10 cellular contexts compared by ENCODE assay signal in genomic region chr2:129936334-129936934, GRCh38. TPM values are rescaled to one million over a fixed set of nuclear protein-coding genes. Genes with fewer than 3 reads are reported as not detected.
DNase-seq lines count a peak whose midpoint lies in the region; ATAC-seq and TF ChIP-seq lines count a peak whose summit lies in the region.
"Had no signal": no experiment of that assay in that cellular context is flagged by ENCODE, and none has a peak within 500 bp of the region (broad histone marks: within the 10 kb centered on the region; RNA-seq: fewer than 3 reads in every experiment).

No MANE protein-coding gene starts in this region.

- ATAC-seq in HG03520 (IDR thresholded peaks at IDR 0.05; ENCODE audit: unreplicated experiment) (peak; percentile 72), GM18907 (IDR thresholded peaks at IDR 0.05; ENCODE audit: unreplicated experiment) (no peak), GM21381 (IDR thresholded peaks at IDR 0.05; ENCODE audit: unreplicated experiment) (no peak)
- no peak for ATAC-seq in activated T-cell treated with anti-CD3 and anti-CD28 coated beads, Interleukin-2, amount 50 U/mL, for 4 hours
- ATAC-seq: T-cell had no signal

- no peaks in the 10 kb centered on the region for H3K4me1 Mint-ChIP-seq in activated T-cell treated with anti-CD3 and anti-CD28 coated beads, Interleukin-2, amount 50 U/mL, for 4 hours (ENCODE audit: low read depth)
- peaks cover 7% of the 10 kb centered on the region for H3K4me1 Mint-ChIP-seq in progenitor cell of endocrine pancreas (ENCODE audit: low read depth)
- H3K4me1 Mint-ChIP-seq: T-cell had no signal

- H3K27me3 Mint-ChIP-seq in activated T-cell treated with anti-CD3 and anti-CD28 coated beads, Interleukin-2, amount 50 U/mL, for 4 hours (ENCODE audit: low read depth), result peaks cover 35% of the 10 kb centered on the region
- H3K27me3 Mint-ChIP-seq in progenitor cell of endocrine pancreas, result peaks cover 38% of the 10 kb centered on the region

- no peak overlapping the region for H3K4me3 Mint-ChIP-seq in activated T-cell treated with anti-CD3 and anti-CD28 coated beads, Interleukin-2, amount 50 U/mL, for 4 hours
- H3K4me3 Mint-ChIP-seq in progenitor cell of endocrine pancreas (ENCODE audit: low read depth), result no peak overlapping the region
- H3K4me3 Mint-ChIP-seq: T-cell had no signal

- peak; percentile 74 for TF ChIP-seq CTCF in progenitor cell of endocrine pancreas (IDR thresholded peaks at IDR 0.05; ENCODE audit: unreplicated experiment)

- DNase-seq in activated CD4-positive, alpha-beta T cell treated with anti-CD3 and anti-CD28 coated beads, Interleukin-2, amount 50 U/mL, for 1 hour, result peak; percentile 46
- no peak for DNase-seq in activated CD4-positive, alpha-beta T cell treated with anti-CD3 and anti-CD28 coated beads for 1 hour
- peak; percentile 33 for DNase-seq in activated T-cell treated with anti-CD3 and anti-CD28 coated beads, Interleukin-2, amount 50 U/mL, for 4 hours
- peak; percentile 47 for DNase-seq in progenitor cell of endocrine pancreas (ENCODE audit: low spot score, unreplicated experiment)
- DNase-seq in EL, result no peak
- DNase-seq: DND-41 had no signal

- H3K9me3 Mint-ChIP-seq in activated T-cell treated with anti-CD3 and anti-CD28 coated beads, Interleukin-2, amount 50 U/mL, for 4 hours, result no peaks in the 10 kb centered on the region
- H3K9me3 Mint-ChIP-seq in progenitor cell of endocrine pancreas (ENCODE audit: low read depth), result no peaks in the 10 kb centered on the region
- H3K9me3 Mint-ChIP-seq: T-cell had no signal

- no peaks in the 10 kb centered on the region for H3K36me3 Mint-ChIP-seq in activated T-cell treated with anti-CD3 and anti-CD28 coated beads, Interleukin-2, amount 50 U/mL, for 4 hours (ENCODE audit: insufficient read depth)
- H3K36me3 Mint-ChIP-seq in progenitor cell of endocrine pancreas (ENCODE audit: insufficient read depth), result no peaks in the 10 kb centered on the region
- H3K36me3 Mint-ChIP-seq: T-cell had no signal

- no peak overlapping the region for H3K27ac Mint-ChIP-seq in progenitor cell of endocrine pancreas
- H3K27ac Mint-ChIP-seq: T-cell had no signal

RNA-seq across cellular contexts. Expression of gene RAB6C, which starts 43.0 kb away (rescaled TPM):
- not detected for total RNA-seq in activated T-cell treated with anti-CD3 and anti-CD28 coated beads, Interleukin-2, amount 50 U/mL, for 4 hours
- 0.24 TPM in 1 of 2 replicates, not detected in the other for total RNA-seq in progenitor cell of endocrine pancreas
- total RNA-seq: T-cell had no signal

Comparison
In these comparisons a context has a peak if more than half of its experiments do, and no peak if none do; other contexts are left out.
1. DNase-seq: peak in activated CD4-positive, alpha-beta T cell treated with anti-CD3 and anti-CD28 coated beads, Interleukin-2, amount 50 U/mL, for 1 hour (single experiment), activated T-cell treated with anti-CD3 and anti-CD28 coated beads, Interleukin-2, amount 50 U/mL, for 4 hours (single experiment) and progenitor cell of endocrine pancreas (single experiment); none in activated CD4-positive, alpha-beta T cell treated with anti-CD3 and anti-CD28 coated beads for 1 hour (single experiment) and EL (single experiment).